8 cellular contexts compared by ENCODE assay signal in the genomic region with DNA sequence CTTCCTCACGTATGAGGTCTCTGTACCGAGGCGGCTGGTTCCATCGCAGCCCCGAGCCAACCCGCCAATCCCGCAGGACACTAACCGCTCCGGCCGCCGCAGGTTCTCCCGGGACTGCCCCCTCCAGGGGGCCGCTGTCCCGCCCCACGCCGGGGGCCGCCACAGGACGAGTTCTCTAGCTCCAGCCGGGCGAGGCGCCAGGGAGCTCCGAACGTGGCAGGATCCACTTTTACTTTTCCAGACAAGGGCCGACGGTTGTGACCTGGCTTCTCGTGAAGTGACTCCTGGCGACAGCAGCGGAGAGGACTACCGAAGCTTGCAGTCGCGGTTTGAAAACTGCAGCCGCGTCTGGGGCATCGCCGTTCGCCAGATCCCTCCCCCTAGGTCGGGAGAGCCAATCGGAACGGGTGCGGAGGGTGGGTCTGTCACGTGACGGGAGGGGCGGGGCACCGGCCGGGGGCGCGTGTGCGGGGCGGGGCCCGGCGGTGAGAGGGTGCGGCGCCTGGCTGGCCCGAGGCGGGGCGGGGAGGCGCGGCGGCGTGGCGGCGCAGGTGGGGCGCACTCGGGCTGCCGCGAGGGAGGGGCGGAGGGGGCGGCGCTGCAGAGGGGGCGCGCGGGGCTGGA.
A peak's percentile ranks its signal among the peaks of the same experiment; 100 is the strongest.
DNase-seq lines count a peak whose midpoint lies in the region; ATAC-seq lines count a peak whose summit lies in the region.

A gene (minus strand): TSS at position 331 of the 624 bp plus-strand sequence. CDS start 8,195 bp downstream, outside the sequence.

- H3K27me3 ChIP-seq in layer of hippocampus (ENCODE audit: control insufficient read depth, insufficient read depth, low read length): no peaks in the 10 kb centered on the region

- peak; percentile 49 for ATAC-seq in GM19035 (IDR thresholded peaks at IDR 0.05; ENCODE audit: unreplicated experiment)
- peak; percentile 59 for ATAC-seq in HG03354 (IDR thresholded peaks at IDR 0.05; ENCODE audit: poor library complexity, severe bottlenecking, unreplicated experiment)

- peak within 1 kb of the TSS; percentile 33 for H3K27ac ChIP-seq in cingulate gyrus (ENCODE audit: low read depth, low read length)
- H3K27ac ChIP-seq in layer of hippocampus (ENCODE audit: low read depth, low read length): peak within 1 kb of the TSS; percentile 23

- peak; percentile 99 for DNase-seq in AG20443 (ENCODE audit: low spot score)
- peak; percentile 80 to 93 for DNase-seq in NCI-H524 (lab: John Stamatoyannopoulos, UW)
- peak; percentile 98 for DNase-seq in activated CD4-positive, alpha-beta T cell treated with anti-CD3 and anti-CD28 coated beads for 4 hours
- DNase-seq in stimulated activated CD4-positive, alpha-beta T cell treated with anti-CD3 and anti-CD28 coated beads, Interleukin-1b, Interleukin-23, amount 100 ng/mL, for 24 hours (ENCODE audit: low read depth in 4 of 4, low spot score in 1 of 4): peak; percentile 93 to 96 (median 94)

Comparison
In these comparisons a context has a peak if more than half of its experiments do, and no peak if none do; other contexts are left out.
1. Peak in every context shown above with its lines: DNase-seq, ATAC-seq and H3K27ac ChIP-seq.